In genomic region chr5:111072949-111073682, GRCh38 we compare ENCODE assay signal across 8 cellular contexts. TPM values are rescaled to one million over a fixed set of nuclear protein-coding genes. Genes with fewer than 3 reads are reported as not detected.
DNase-seq lines count a peak whose midpoint lies in the region; ATAC-seq and TF ChIP-seq lines count a peak whose summit lies in the region.

No MANE protein-coding gene starts in this region.

- H3K36me3 Mint-ChIP-seq in activated naive CD4-positive, alpha-beta T cell treated with anti-CD3 and anti-CD28 coated beads for 36 hours (ENCODE audit: low read depth): no peaks in the 10 kb centered on the region

- peaks cover 61% of the 10 kb centered on the region for H3K27me3 Mint-ChIP-seq in activated naive CD4-positive, alpha-beta T cell treated with anti-CD3 and anti-CD28 coated beads for 36 hours (ENCODE audit: low read depth)

- H2AFZ ChIP-seq in PC-9: no peak overlapping the region

- no peaks in the 10 kb centered on the region for H3K9me2 ChIP-seq in PC-9 (ENCODE audit: insufficient read depth)

- H3K27me3 ChIP-seq in A673 (replicated peaks; ENCODE audit: insufficient read depth, low read depth, low read length, poor library complexity) (peaks cover 48% of the 10 kb centered on the region), left ventricle myocardium inferior (ENCODE audit: low read depth) (peaks cover 38% of the 10 kb centered on the region), rectal smooth muscle tissue (ENCODE audit: control insufficient read depth, insufficient read depth, low read length) (peaks cover 2% of the 10 kb centered on the region), PC-9 (ENCODE audit: insufficient read depth, low read depth) (peaks cover 14% of the 10 kb centered on the region; the same call in 1 of the 2 replicates)

- H3K27ac ChIP-seq in A673 (ENCODE audit: low read depth, low read length, poor library complexity, severe bottlenecking) (no peak overlapping the region), left ventricle myocardium inferior (replicated peaks) (peak overlapping the region; percentile 67), rectal smooth muscle tissue (ENCODE audit: low read depth, low read length) (no peak overlapping the region), PC-9 (no peak overlapping the region)

- no TSS peak for BruUV-seq in A673 (replicated peaks; lab: Mats Ljungman, UMichigan)
- BruUV-seq in PC-9 (replicated peaks; lab: Mats Ljungman, UMichigan): no TSS peak

- H3K79me2 ChIP-seq in PC-9 (ENCODE audit: low read depth): no peaks in the 10 kb centered on the region

- H3K36me3 ChIP-seq in A673 (ENCODE audit: insufficient read depth, low read length, poor library complexity, severe bottlenecking) (no peaks in the 10 kb centered on the region), left ventricle myocardium inferior (no peaks in the 10 kb centered on the region), rectal smooth muscle tissue (ENCODE audit: control insufficient read depth, insufficient read depth, low read length) (no peaks in the 10 kb centered on the region), PC-9 (ENCODE audit: low read depth) (no peaks in the 10 kb centered on the region)

- POLR2A ChIA-PET in A673 (lab: Charles Lee; ENCODE audit: low non-redundant PET): no interaction called here
- POLR2A ChIA-PET in PC-9 (lab: Charles Lee; ENCODE audit: unreplicated experiment): no interaction called here

- no peak for TF ChIP-seq CTCF in A673 (conservative IDR thresholded peaks at IDR 0.05; ENCODE audit: low read depth, low read length)
- TF ChIP-seq CTCF in left ventricle myocardium inferior (IDR thresholded peaks at IDR 0.05; ENCODE audit: borderline replicate concordance): no peak
- no peak for TF ChIP-seq CTCF in PC-9 (conservative IDR thresholded peaks at IDR 0.05)

- H3K27ac Mint-ChIP-seq in activated naive CD4-positive, alpha-beta T cell treated with anti-CD3 and anti-CD28 coated beads for 36 hours: no peak overlapping the region

- H3K9me3 ChIP-seq in A673 (ENCODE audit: low read depth, low read length, poor library complexity, severe bottlenecking) (no peaks in the 10 kb centered on the region), left ventricle myocardium inferior (replicated peaks) (no peaks in the 10 kb centered on the region), PC-9 (ENCODE audit: insufficient read depth, low read depth) (no peaks in the 10 kb centered on the region)

- no peaks in the 10 kb centered on the region for H4K20me1 ChIP-seq in PC-9 (ENCODE audit: insufficient read depth)

- CTCF ChIA-PET in A673 (lab: Charles Lee): no interaction called here
- CTCF ChIA-PET in activated naive CD4-positive, alpha-beta T cell treated with anti-CD3 and anti-CD28 coated beads for 36 hours (lab: Charles Lee): no interaction called here
- CTCF ChIA-PET in PC-9 (lab: Charles Lee): no interaction called here

- peak; percentile 85 for DNase-seq in A673 (ENCODE audit: low spot score)
- peak; percentile 30 for DNase-seq in RPMI8226
- peak; percentile 71 for DNase-seq in activated naive CD4-positive, alpha-beta T cell treated with anti-CD3 and anti-CD28 coated beads for 36 hours
- peak; percentile 71 for DNase-seq in left ventricle myocardium inferior
- no peak for DNase-seq in PC-9

- H3K4me1 ChIP-seq in A673 (ENCODE audit: insufficient read depth, low read length, poor library complexity, severe bottlenecking) (peaks cover 6% of the 10 kb centered on the region), left ventricle myocardium inferior (peaks cover 45% of the 10 kb centered on the region), rectal smooth muscle tissue (ENCODE audit: control insufficient read depth, insufficient read depth, low read length) (no peaks in the 10 kb centered on the region), PC-9 (replicated peaks; ENCODE audit: insufficient read depth) (peaks cover 6% of the 10 kb centered on the region; the same call in 1 of the 2 replicates)

- peak overlapping the region; percentile 88 for H3K4me3 Mint-ChIP-seq in activated naive CD4-positive, alpha-beta T cell treated with anti-CD3 and anti-CD28 coated beads for 36 hours

- no peaks in the 10 kb centered on the region for H3K9me3 Mint-ChIP-seq in activated naive CD4-positive, alpha-beta T cell treated with anti-CD3 and anti-CD28 coated beads for 36 hours

- intact Hi-C loops in A673 (cut with micrococcal nuclease; ENCODE audit: unreplicated experiment) (no loop called here), left ventricle myocardium inferior (cut with micrococcal nuclease) (no loop called here), PC-9 (cut with micrococcal nuclease; ENCODE audit: unreplicated experiment) (no loop called here)
- intact Hi-C loops in activated naive CD4-positive, alpha-beta T cell treated with anti-CD3 and anti-CD28 coated beads for 36 hours (cut with micrococcal nuclease): loop anchor here (2.0 to 5.0 kb wide), 4 partner anchors 204 to 684 kb away; partner anchors contain the start of genes NREP and TMEM232

- no peaks in the 10 kb centered on the region for H3F3A ChIP-seq in PC-9 (ENCODE audit: insufficient read depth, low read depth)

- H3K9ac ChIP-seq in rectal smooth muscle tissue (ENCODE audit: low read length): no peak overlapping the region

- peaks cover 30% of the 10 kb centered on the region for H3K4me1 Mint-ChIP-seq in activated naive CD4-positive, alpha-beta T cell treated with anti-CD3 and anti-CD28 coated beads for 36 hours (ENCODE audit: low read depth)

- H3K4me2 ChIP-seq in PC-9: no peak overlapping the region

- ATAC-seq in GM19324 (IDR thresholded peaks at IDR 0.05; ENCODE audit: low FRiP score, unreplicated experiment) (peak; percentile 79), HG03439 (IDR thresholded peaks at IDR 0.05; ENCODE audit: unreplicated experiment) (peak; percentile 97)

- H3K4me3 ChIP-seq in A673 (ENCODE audit: low read depth, low read length, poor library complexity, severe bottlenecking): peak overlapping the region; percentile 57
- peak overlapping the region; percentile 71 for H3K4me3 ChIP-seq in left ventricle myocardium inferior
- peak overlapping the region; percentile 60 for H3K4me3 ChIP-seq in rectal smooth muscle tissue (ENCODE audit: low read length)
- H3K4me3 ChIP-seq in PC-9: no peak overlapping the region

RNA-seq across cellular contexts. Expression of gene TSLP, which starts 1.6 kb away (rescaled TPM):
- total RNA-seq in A673 (2021) (0.61 and 1.3 TPM in 2 replicates), left ventricle myocardium inferior (5.3 TPM), PC-9 (2021) (not detected in 2 replicates)
- total RNA-seq in activated naive CD4-positive, alpha-beta T cell treated with anti-CD3 and anti-CD28 coated beads for 36 hours: under 1 TPM; 0.81 to 0.99 TPM

RNA-seq across cellular contexts. Expression of gene WDR36, which starts 19.0 kb away (rescaled TPM):
- total RNA-seq in A673 (2021) (32.4 and 33.0 TPM in 2 replicates), left ventricle myocardium inferior (11.8 TPM), PC-9 (2021) (17.7 and 18.5 TPM in 2 replicates)
- 10 to 100 TPM; 34.1 to 40.3 TPM for total RNA-seq in activated naive CD4-positive, alpha-beta T cell treated with anti-CD3 and anti-CD28 coated beads for 36 hours

Comparison
In these comparisons a context has a peak if more than half of its experiments do, and no peak if none do; other contexts are left out.
1. DNase-seq: peak in A673 (single experiment), RPMI8226 (single experiment), activated naive CD4-positive, alpha-beta T cell treated with anti-CD3 and anti-CD28 coated beads for 36 hours (single experiment) and left ventricle myocardium inferior (single experiment); none in PC-9 (0 of 2).